Comparison of ENCODE assay signal across 9 cellular contexts in the genomic region with DNA sequence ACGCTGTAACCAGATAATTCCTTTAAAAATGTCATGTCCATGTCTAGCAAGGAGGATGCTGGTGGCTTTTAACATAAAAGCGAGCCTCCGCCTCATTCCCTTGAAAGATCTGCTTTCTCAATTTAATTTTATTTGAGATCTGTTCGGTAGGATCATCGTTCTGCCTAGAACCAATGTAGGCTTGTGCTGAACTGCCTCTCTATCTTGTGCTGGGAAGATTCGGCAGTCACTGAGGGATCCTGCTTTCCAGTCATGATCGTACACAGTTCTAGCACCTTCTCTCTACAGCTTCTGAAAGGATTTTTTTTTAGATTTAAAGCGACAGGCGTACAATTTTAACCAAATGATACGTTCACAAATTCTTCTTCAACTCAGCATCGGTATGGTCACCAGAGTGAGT. TPM values are rescaled to one million over a fixed set of nuclear protein-coding genes. Genes with fewer than 3 reads are reported as not detected.
DNase-seq lines count a peak whose midpoint lies in the region; ATAC-seq and TF ChIP-seq lines count a peak whose summit lies in the region.
"Had no signal": no experiment of that assay in that cellular context is flagged by ENCODE, and none has a peak within 500 bp of the region (broad histone marks: within the 10 kb centered on the region; RNA-seq: fewer than 3 reads in every experiment).

No MANE protein-coding gene starts in this region.

- POLR2A ChIA-PET in GM10248 (lab: Yijun Ruan, JAX): no interaction called here

- intact Hi-C loops in mammary epithelial cell (cut with micrococcal nuclease): no loop called here
- intact Hi-C loops in mucosa of descending colon (cut with DNase I, micrococcal nuclease): no loop called here

- H3K27ac ChIP-seq in mammary epithelial cell (ENCODE audit: insufficient read depth, low read depth, low read length): peak overlapping the region; percentile 66
- peak overlapping the region; percentile 87 for H3K27ac ChIP-seq in substantia nigra (ENCODE audit: low read depth, low read length, poor library complexity, severe bottlenecking)

- dilution Hi-C loops in mammary epithelial cell (cut with HindIII; ENCODE audit: low sequenced_read_pairs): no loop called here

- peak; percentile 32 for DNase-seq in NCI-H146 treated with DMSO at 0.1 percent for 48 hours (lab: John Stamatoyannopoulos, UW; ENCODE audit: unreplicated experiment)
- peak; percentile 36 for DNase-seq in mammary epithelial cell
- peak; percentile 34 for DNase-seq in kidney glomerular epithelial cell (lab: John Stamatoyannopoulos, UW)
- DNase-seq in substantia nigra (lab: John Stamatoyannopoulos, UW): peak in 28 of 49 donors; percentile 4 to 51 (median 17)
- DNase-seq in GM10248 (ENCODE audit: extremely low spot score): no peak
- no peak for DNase-seq in activated CD4-positive, CD25-positive, alpha-beta regulatory T cell treated with anti-CD3 and anti-CD28 coated beads, Interleukin-2, amount 50 U/mL, for 72 hours
- no peak for DNase-seq in mucosa of descending colon
- DNase-seq in islet precursor cell: no peak

- H3K4me1 ChIP-seq in mammary epithelial cell (ENCODE audit: insufficient read depth, low read length): peaks cover 34% of the 10 kb centered on the region
- peaks cover 7% of the 10 kb centered on the region for H3K4me1 ChIP-seq in mucosa of descending colon (ENCODE audit: low read depth)

- H3K36me3 ChIP-seq in mammary epithelial cell (ENCODE audit: insufficient read depth, low read length) (peaks cover 5% of the 10 kb centered on the region), mucosa of descending colon (ENCODE audit: low read depth) (no peaks in the 10 kb centered on the region)

- H3K9ac ChIP-seq in mammary epithelial cell (ENCODE audit: insufficient read depth, low read length): peak overlapping the region; percentile 49

- in situ Hi-C loops in mammary epithelial cell (cut with MboI; ENCODE audit: low sequenced_read_pairs in 2 of 2): no loop called here

- peak overlapping the region; percentile 79 for H2AFZ ChIP-seq in mammary epithelial cell (ENCODE audit: low read depth, low read length)

- under 1% methylated on average over 11 of the region's 11 CpGs for WGBS in mammary epithelial cell (ENCODE audit: low coverage, missing lambda C conversion rate)

- no peak for ATAC-seq in mucosa of descending colon
- ATAC-seq: stimulated activated effector memory CD8-positive, alpha-beta T cell treated with anti-CD3 and anti-CD28 coated beads, Interleukin-12 subunit alpha, Interleukin-12 subunit beta, amount 100 ng/mL, for 72 hours had no signal

- H3K4me2 ChIP-seq in mammary epithelial cell (ENCODE audit: insufficient read depth, low read depth, low read length): peak overlapping the region; percentile 85

- H3K4me3 ChIP-seq in mammary epithelial cell (replicated peaks in 1 of 3; ENCODE audit: insufficient read depth in 1 of 3, low read depth in 2 of 3, low read length in 3 of 3) (peak overlapping the region; percentile 30 to 44 (median 31)), mucosa of descending colon (no peak overlapping the region)

- CTCF ChIA-PET in mammary epithelial cell (lab: Charles Lee; ENCODE audit: low non-redundant PET): no interaction called here
- CTCF ChIA-PET in GM10248 (lab: Yijun Ruan, JAX): interaction anchor here (1.0 to 1.6 kb wide), 2 partner anchors 9 to 185 kb away, joined by 3 to 4 read pairs; no protein-coding TSS in a partner anchor

- no peaks in the 10 kb centered on the region for H3K9me3 ChIP-seq in mammary epithelial cell (replicated peaks; ENCODE audit: insufficient read depth, low read length)
- H3K9me3 ChIP-seq in mucosa of descending colon: no peaks in the 10 kb centered on the region

- no peaks in the 10 kb centered on the region for H4K20me1 ChIP-seq in mammary epithelial cell (ENCODE audit: insufficient read depth, low read length)

- no peaks in the 10 kb centered on the region for H3K27me3 ChIP-seq in mammary epithelial cell (ENCODE audit: insufficient read depth, low read length)

- no TSS peak for BruUV-seq in mammary epithelial cell (replicated peaks; lab: Mats Ljungman, UMichigan)

- peaks cover 15% of the 10 kb centered on the region for H3K79me2 ChIP-seq in mammary epithelial cell (ENCODE audit: insufficient read depth, low read length)

- no peak for TF ChIP-seq CTCF in mammary epithelial cell (conservative IDR thresholded peaks at IDR 0.05 in 1 of 2, IDR thresholded peaks at IDR 0.05 in 1 of 2; ENCODE audit: extremely low read depth in 1 of 2, insufficient read depth in 1 of 2, low read depth in 1 of 2, low read length in 2 of 2)
- no peak for TF ChIP-seq CTCF in GM10248 (IDR thresholded peaks at IDR 0.05; ENCODE audit: control extremely low read depth, extremely low read depth, low read depth, missing control alignments)
- TF ChIP-seq CTCF in mucosa of descending colon (IDR thresholded peaks at IDR 0.05): no peak

RNA-seq across cellular contexts. Expression of gene PEBP1, which starts 54.3 kb away (rescaled TPM):
- total RNA-seq in mammary epithelial cell (100 to 1,000 TPM; 146 to 175 TPM), mucosa of descending colon (100 to 1,000 TPM; 122 to 212 (median 189) TPM)
- polyA plus RNA-seq in mammary epithelial cell: 217 TPM
- polyA minus RNA-seq in mammary epithelial cell: 55.4 TPM

Comparison
In these comparisons a context has a peak if more than half of its experiments do, and no peak if none do; other contexts are left out.
1. DNase-seq: peak in NCI-H146 treated with DMSO at 0.1 percent for 48 hours (single experiment), mammary epithelial cell (single experiment), kidney glomerular epithelial cell (single experiment) and substantia nigra (28 of 49); none in GM10248 (single experiment), activated CD4-positive, CD25-positive, alpha-beta regulatory T cell treated with anti-CD3 and anti-CD28 coated beads, Interleukin-2, amount 50 U/mL, for 72 hours (single experiment), mucosa of descending colon (0 of 3) and islet precursor cell (single experiment).